In genomic region chr6:119921491-119922010, GRCh38 we compare ENCODE assay signal across 7 cellular contexts.
"Had no signal": no experiment of that assay in that cellular context is flagged by ENCODE, and none has a peak within 500 bp of the region (broad histone marks: within the 10 kb centered on the region; RNA-seq: fewer than 3 reads in every experiment).

No MANE protein-coding gene starts in this region.

- DNase-seq: IMR-90, KBM-7, KG1 had no signal

- FAIRE-seq: HepG2, HTR-8/SVneo had no signal

- ATAC-seq: HepG2 had no signal

- H3K4me2 ChIP-seq: KMS-11 had no signal

- H3K9ac ChIP-seq: KMS-11 had no signal

- H3K27ac ChIP-seq: HL-60, KMS-11 had no signal
